Comparison of ENCODE assay signal across 9 cellular contexts in genomic region chr17:19111801-19112458, GRCh38. TPM values are rescaled to one million over a fixed set of nuclear protein-coding genes. Genes with fewer than 3 reads are reported as not detected.
DNase-seq lines count a peak whose midpoint lies in the region; ATAC-seq, FAIRE-seq and TF ChIP-seq lines count a peak whose summit lies in the region.
"Not testable (repeated sequence)": the region's sequence is repeated elsewhere in the genome, so short reads cannot be mapped to it uniquely, and the experiment has no call there.
"Had no signal": no experiment of that assay in that cellular context is flagged by ENCODE, and none has a peak within 500 bp of the region (broad histone marks: within the 10 kb centered on the region; RNA-seq: fewer than 3 reads in every experiment).

No MANE protein-coding gene starts in this region.

- DNase-seq in GM06990 (ENCODE audit: extremely low read depth, insufficient read length) (peak; percentile 92), PC-9 (peak; percentile 19 to 48), activated T-cell treated with anti-CD3 and anti-CD28 coated beads for 1 hour (ENCODE audit: low read depth) (peak; percentile 41), dorsolateral prefrontal cortex (peak in 7 of 10 donors; percentile 6 to 55 (median 37)), kidney (peak; percentile 92), putamen (ENCODE audit: low spot score) (peak; percentile 26)
- not testable (repeated sequence) for DNase-seq in thoracic aorta (ENCODE audit: low spot score)

- H2AFZ ChIP-seq in PC-9, result not testable (repeated sequence)

- H3K9ac ChIP-seq in kidney (ENCODE audit: low read length in 2 of 2), result not testable (repeated sequence)

- H3K36me3 ChIP-seq in GM06990 (ENCODE audit: control insufficient read depth, insufficient read depth, low read length); PC-9 (ENCODE audit: low read depth); kidney (ENCODE audit: control insufficient read depth in 1 of 2, insufficient read depth in 2 of 2, low read length in 2 of 2); thoracic aorta: not testable (repeated sequence)

- not testable (repeated sequence) for H4K20me1 ChIP-seq in PC-9 (ENCODE audit: insufficient read depth)

- H3K27me3 ChIP-seq in GM06990 (replicated peaks; ENCODE audit: control insufficient read depth, insufficient read depth, low read length); PC-9 (ENCODE audit: insufficient read depth, low read depth); dorsolateral prefrontal cortex; thoracic aorta (replicated peaks; ENCODE audit: insufficient read depth): not testable (repeated sequence)

- CTCF ChIA-PET in PC-9 (lab: Charles Lee), result not testable (repeated sequence)

- FAIRE-seq in kidney (lab: Jason Lieb, UNC), result not testable (repeated sequence)

- TF ChIP-seq CTCF in GM06990 (IDR thresholded peaks at IDR 0.05; ENCODE audit: insufficient read depth, low read length, poor library complexity, severe bottlenecking); PC-9 (conservative IDR thresholded peaks at IDR 0.05); dorsolateral prefrontal cortex (IDR thresholded peaks at IDR 0.05 in 54 of 56, conservative IDR thresholded peaks at IDR 0.05 in 2 of 56; ENCODE audit: low read depth in 1 of 56, partially characterized antibody in 56 of 56); kidney (IDR thresholded peaks at IDR 0.05; ENCODE audit: borderline replicate concordance, extremely low read depth, insufficient read depth); thoracic aorta (IDR thresholded peaks at IDR 0.05): not testable (repeated sequence)

- H3K4me1 ChIP-seq in PC-9 (replicated peaks; ENCODE audit: insufficient read depth); kidney (ENCODE audit: control insufficient read depth in 1 of 2, insufficient read depth in 1 of 2, low read depth in 1 of 2, low read length in 2 of 2); thoracic aorta (ENCODE audit: control insufficient read depth in 1 of 2, low read depth in 2 of 2): not testable (repeated sequence)

- H3K4me3 ChIP-seq in GM06990 (replicated peaks; ENCODE audit: low read depth, low read length); PC-9; kidney (ENCODE audit: low read length in 2 of 2): not testable (repeated sequence)
- H3K4me3 ChIP-seq in dorsolateral prefrontal cortex (peak overlapping the region in 49 of 59 donors; percentile 7 to 67 (median 47)), thoracic aorta (peak overlapping the region; percentile 71)

- not testable (repeated sequence) for H3K79me2 ChIP-seq in PC-9 (ENCODE audit: low read depth)

- peak; percentile 42 for ATAC-seq in HG02852 (IDR thresholded peaks at IDR 0.05; ENCODE audit: unreplicated experiment)
- ATAC-seq in thoracic aorta (ENCODE audit: insufficient number of reproducible peaks, low FRiP score, low read depth), result not testable (repeated sequence)

- not testable (repeated sequence) for H3K4me2 ChIP-seq in PC-9

- H3K27ac ChIP-seq in PC-9, result not testable (repeated sequence)
- peak overlapping the region in 49 of 59 donors; percentile 8 to 96 (median 80) for H3K27ac ChIP-seq in dorsolateral prefrontal cortex
- peak overlapping the region in 1 of 2 donors; percentile 83 for H3K27ac ChIP-seq in kidney (ENCODE audit: low read depth in 2 of 2, low read length in 2 of 2)
- H3K27ac ChIP-seq in thoracic aorta, result peak overlapping the region; percentile 77 to 85

- TSS peak; percentile 83 for BruUV-seq in PC-9 (replicated peaks; lab: Mats Ljungman, UMichigan)

- H3K9me3 ChIP-seq in PC-9 (ENCODE audit: insufficient read depth, low read depth); kidney (ENCODE audit: control insufficient read depth in 1 of 2, low read length in 2 of 2); thoracic aorta: not testable (repeated sequence)

- intact Hi-C loops in PC-9 (cut with micrococcal nuclease; ENCODE audit: unreplicated experiment); dorsolateral prefrontal cortex (cut with DNase I); kidney (cut with DNase I): not testable (repeated sequence)

- not testable (repeated sequence) for H3F3A ChIP-seq in PC-9 (ENCODE audit: insufficient read depth, low read depth)

- H3K9me2 ChIP-seq in PC-9 (ENCODE audit: insufficient read depth), result not testable (repeated sequence)

- POLR2A ChIA-PET in PC-9 (lab: Charles Lee; ENCODE audit: unreplicated experiment), result not testable (repeated sequence)

RNA-seq across cellular contexts. Expression of gene GRAPL, which starts 15.5 kb away (rescaled TPM):
- total RNA-seq in PC-9 (2021) (0.37 TPM in 1 of 2 replicates, not detected in the other), dorsolateral prefrontal cortex (1 to 10 TPM in 104 of 120 experiments, under 1 TPM in 6, not detected in 10; 0.69 to 6.6 (median 2.7) TPM), kidney (10.7 TPM), thoracic aorta (1 to 10 TPM in 1 of 2 donors, under 1 TPM in 1; 0.54 to 3.0 TPM)
- polyA plus RNA-seq in kidney (ENCODE audit: insufficient read depth, low read depth, low replicate concordance), result 1.4 TPM
- total RNA-seq: HFFc6 had no signal
